Comparison of ENCODE assay signal across 8 cellular contexts in genomic region chr12:112012775-112013600, GRCh38. TPM values are rescaled to one million over a fixed set of nuclear protein-coding genes. Genes with fewer than 3 reads are reported as not detected.
DNase-seq lines count a peak whose midpoint lies in the region; TF ChIP-seq lines count a peak whose summit lies in the region.

Gene ERP29 (plus strand): TSS chr12:112013426. CDS start chr12:112013466, 40 bp downstream.
Gene TMEM116 (minus strand): TSS chr12:112013165. CDS start chr12:112005270, 7,895 bp downstream.

- DNase-seq in ELF-1 (ENCODE audit: low read depth, low spot score), result peak; percentile 99
- peak; percentile 89 for DNase-seq in GOT3 (lab: John Stamatoyannopoulos, UW)
- peak; percentile 94 for DNase-seq in LNCaP clone FGC (ENCODE audit: low read depth)
- DNase-seq in RWPE1 (ENCODE audit: low spot score), result peak; percentile 100
- peak; percentile 98 for DNase-seq in activated T-helper 2 cell treated with anti-CD3 and anti-CD28 coated beads, Interferon-gamma antibody, Interleukin-2, Interleukin-4, amounts not matched to agents 10 μg/mL and 5 μg/mL and 100 μg/mL, durations not matched to agents 14 hours and 24 hours and 36 hours (ENCODE audit: low spot score)
- peak; percentile 99 for DNase-seq in fibroblast of pulmonary artery (ENCODE audit: low read depth)

- H3K4me3 ChIP-seq in LNCaP clone FGC (ENCODE audit: low read depth, low read length) (peak within 1 kb of the TSS; percentile 79), fibroblast of pulmonary artery (replicated peaks; ENCODE audit: low read depth, low read length) (peak within 1 kb of the TSS; percentile 95)

- H3K36me3 Mint-ChIP-seq in activated T-helper 2 cell treated with anti-CD3 and anti-CD28 coated beads, Interferon-gamma antibody, Interleukin-2, Interleukin-4, amounts not matched to agents 10 μg/mL and 5 μg/mL and 100 μg/mL, durations not matched to agents 14 hours and 24 hours and 36 hours (ENCODE audit: low read depth), result peaks cover 45% of the 10 kb centered on the region
- peaks cover 28% of the 10 kb centered on the region for H3K36me3 Mint-ChIP-seq in nephron (ENCODE audit: low read depth)
- peaks cover 34% of the 10 kb centered on the region for H3K36me3 Mint-ChIP-seq in stimulated activated naive CD8-positive, alpha-beta T cell treated with anti-CD3 and anti-CD28 coated beads, Interleukin-15, Interleukin-2, amounts not matched to agents 100 ng/mL and 50 ng/mL, for 24 hours (ENCODE audit: low read depth)

- H3K27ac ChIP-seq in RWPE1, result peak within 1 kb of the TSS; percentile 99

- intact Hi-C loops in activated T-helper 2 cell treated with anti-CD3 and anti-CD28 coated beads, Interferon-gamma antibody, Interleukin-2, Interleukin-4, amounts not matched to agents 10 μg/mL and 5 μg/mL and 100 μg/mL, durations not matched to agents 14 hours and 24 hours and 36 hours (cut with micrococcal nuclease), result loop anchor here (1.0 to 10.0 kb wide), 7 partner anchors 12 to 394 kb away; partner anchors contain the start of genes HECTD4, MAPKAPK5, NAA25 and RPL6

- POLR2A ChIA-PET in RWPE1 (lab: Yijun Ruan, JAX; ENCODE audit: low non-redundant PET), result interaction anchor here (1.0 to 1.3 kb wide), 3 partner anchors 8 to 95 kb away, joined by 3 to 4 read pairs (median 3); no protein-coding TSS in a partner anchor

- peaks cover 40% of the 10 kb centered on the region for H3K4me1 Mint-ChIP-seq in activated T-helper 2 cell treated with anti-CD3 and anti-CD28 coated beads, Interferon-gamma antibody, Interleukin-2, Interleukin-4, amounts not matched to agents 10 μg/mL and 5 μg/mL and 100 μg/mL, durations not matched to agents 14 hours and 24 hours and 36 hours (ENCODE audit: low read depth)
- H3K4me1 Mint-ChIP-seq in nephron, result peaks cover 43% of the 10 kb centered on the region
- peaks cover 58% of the 10 kb centered on the region for H3K4me1 Mint-ChIP-seq in stimulated activated naive CD8-positive, alpha-beta T cell treated with anti-CD3 and anti-CD28 coated beads, Interleukin-15, Interleukin-2, amounts not matched to agents 100 ng/mL and 50 ng/mL, for 24 hours (ENCODE audit: low read depth)

- H3K27ac Mint-ChIP-seq in activated T-helper 2 cell treated with anti-CD3 and anti-CD28 coated beads, Interferon-gamma antibody, Interleukin-2, Interleukin-4, amounts not matched to agents 10 μg/mL and 5 μg/mL and 100 μg/mL, durations not matched to agents 14 hours and 24 hours and 36 hours, result peak within 1 kb of the TSS; percentile 94
- H3K27ac Mint-ChIP-seq in nephron, result peak within 1 kb of the TSS; percentile 98
- H3K27ac Mint-ChIP-seq in stimulated activated naive CD8-positive, alpha-beta T cell treated with anti-CD3 and anti-CD28 coated beads, Interleukin-15, Interleukin-2, amounts not matched to agents 100 ng/mL and 50 ng/mL, for 24 hours, result peak within 1 kb of the TSS; percentile 98

- peaks cover 6% of the 10 kb centered on the region for H3K9me3 Mint-ChIP-seq in activated T-helper 2 cell treated with anti-CD3 and anti-CD28 coated beads, Interferon-gamma antibody, Interleukin-2, Interleukin-4, amounts not matched to agents 10 μg/mL and 5 μg/mL and 100 μg/mL, durations not matched to agents 14 hours and 24 hours and 36 hours
- H3K9me3 Mint-ChIP-seq in nephron, result no peaks in the 10 kb centered on the region
- peaks cover 7% of the 10 kb centered on the region for H3K9me3 Mint-ChIP-seq in stimulated activated naive CD8-positive, alpha-beta T cell treated with anti-CD3 and anti-CD28 coated beads, Interleukin-15, Interleukin-2, amounts not matched to agents 100 ng/mL and 50 ng/mL, for 24 hours

- H3K27me3 Mint-ChIP-seq in activated T-helper 2 cell treated with anti-CD3 and anti-CD28 coated beads, Interferon-gamma antibody, Interleukin-2, Interleukin-4, amounts not matched to agents 10 μg/mL and 5 μg/mL and 100 μg/mL, durations not matched to agents 14 hours and 24 hours and 36 hours (ENCODE audit: low read depth), result no peaks in the 10 kb centered on the region
- H3K27me3 Mint-ChIP-seq in nephron (ENCODE audit: low read depth), result no peaks in the 10 kb centered on the region
- H3K27me3 Mint-ChIP-seq in stimulated activated naive CD8-positive, alpha-beta T cell treated with anti-CD3 and anti-CD28 coated beads, Interleukin-15, Interleukin-2, amounts not matched to agents 100 ng/mL and 50 ng/mL, for 24 hours, result no peaks in the 10 kb centered on the region

- H3K4me3 Mint-ChIP-seq in activated T-helper 2 cell treated with anti-CD3 and anti-CD28 coated beads, Interferon-gamma antibody, Interleukin-2, Interleukin-4, amounts not matched to agents 10 μg/mL and 5 μg/mL and 100 μg/mL, durations not matched to agents 14 hours and 24 hours and 36 hours (ENCODE audit: low read depth), result peak within 1 kb of the TSS; percentile 94
- peak within 1 kb of the TSS; percentile 86 to 97 (median 94) for H3K4me3 Mint-ChIP-seq in nephron
- peak within 1 kb of the TSS; percentile 99 for H3K4me3 Mint-ChIP-seq in stimulated activated naive CD8-positive, alpha-beta T cell treated with anti-CD3 and anti-CD28 coated beads, Interleukin-15, Interleukin-2, amounts not matched to agents 100 ng/mL and 50 ng/mL, for 24 hours

- CTCF ChIA-PET in RWPE1 (lab: Yijun Ruan, JAX), result interaction anchor here (0.7 kb wide), 1 partner anchor 148 kb away, joined by 3 read pairs; no protein-coding TSS in a partner anchor

- TF ChIP-seq CTCF in LNCaP clone FGC (IDR thresholded peaks at IDR 0.05; ENCODE audit: control insufficient read depth, extremely low read depth, insufficient read depth) (peak; percentile 31), RWPE1 (conservative IDR thresholded peaks at IDR 0.05; ENCODE audit: low read depth) (no peak; the same call in 1 of the 2 replicates), fibroblast of pulmonary artery (IDR thresholded peaks at IDR 0.05; ENCODE audit: low read length, missing control alignments) (peak; percentile 43), nephron (IDR thresholded peaks at IDR 0.05; ENCODE audit: unreplicated experiment in 3 of 3) (peak; percentile 45 to 65 (median 53))

RNA-seq across cellular contexts. Expression of gene ERP29, which starts in this region (rescaled TPM):
- total RNA-seq in activated T-helper 2 cell treated with anti-CD3 and anti-CD28 coated beads, Interferon-gamma antibody, Interleukin-2, Interleukin-4, amounts not matched to agents 10 μg/mL and 5 μg/mL and 100 μg/mL, durations not matched to agents 14 hours and 24 hours and 36 hours, result 58.9 and 59.9 TPM in 2 replicates

RNA-seq across cellular contexts. Expression of gene TMEM116, which starts in this region (rescaled TPM):
- 7.2 and 9.0 TPM in 2 replicates for total RNA-seq in activated T-helper 2 cell treated with anti-CD3 and anti-CD28 coated beads, Interferon-gamma antibody, Interleukin-2, Interleukin-4, amounts not matched to agents 10 μg/mL and 5 μg/mL and 100 μg/mL, durations not matched to agents 14 hours and 24 hours and 36 hours

Comparison
In these comparisons a context has a peak if more than half of its experiments do, and no peak if none do; other contexts are left out.
1. Peak in every context shown above with its lines: DNase-seq, H3K4me3 ChIP-seq and H3K27ac ChIP-seq.